ENCODE assay signal across 40 cellular contexts in the genomic region with DNA sequence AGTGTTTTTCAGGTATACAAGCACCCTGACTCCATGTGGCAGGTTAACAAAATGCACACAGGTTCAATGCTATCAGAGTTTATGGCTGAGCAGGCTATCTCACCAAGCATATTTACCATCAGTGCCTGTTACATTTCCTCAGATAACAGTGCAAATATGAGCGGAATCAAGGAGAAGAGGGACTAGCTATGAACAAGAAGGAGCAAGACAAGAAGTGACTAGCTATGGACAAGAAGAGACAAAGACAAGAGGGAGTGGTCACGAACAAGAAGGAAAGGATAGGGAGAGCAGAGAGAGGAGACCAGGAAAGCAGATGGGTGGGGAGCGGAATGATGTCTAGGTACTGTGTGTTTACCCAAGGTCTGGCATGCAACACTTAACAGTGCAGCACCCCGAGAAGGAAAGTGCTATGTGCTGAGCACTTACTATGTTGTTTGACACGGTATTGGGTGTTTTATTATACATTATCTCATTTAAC. TPM values are rescaled to one million over a fixed set of nuclear protein-coding genes. Genes with fewer than 3 reads are reported as not detected.
DNase-seq lines count a peak whose midpoint lies in the region; ATAC-seq, FAIRE-seq and TF ChIP-seq lines count a peak whose summit lies in the region.
"Had no signal": no experiment of that assay in that cellular context is flagged by ENCODE, and none has a peak within 500 bp of the region (broad histone marks: within the 10 kb centered on the region; RNA-seq: fewer than 3 reads in every experiment).

No MANE protein-coding gene starts in this region.

- POLR2A ChIA-PET in PC-3 (lab: Charles Lee; ENCODE audit: unreplicated experiment): no interaction called here

- DNase-seq in GM23338 (ENCODE audit: low spot score) (no peak), PC-3 (no peak), memory B cell (ENCODE audit: low spot score in 2 of 2) (no peak), RCC 7860 (ENCODE audit: low spot score) (no peak), GM19238 (ENCODE audit: insufficient read length, low spot score) (no peak), GM20000 (ENCODE audit: low spot score) (no peak)
- no peak for DNase-seq in stimulated activated naive CD8-positive, alpha-beta T cell treated with anti-CD3 and anti-CD28 coated beads, Interleukin-15, Interleukin-2, amounts not matched to agents 100 U/mL and 50 U/mL, for 24 hours
- DNase-seq: activated CD4-positive, alpha-beta T cell treated with anti-CD3 and anti-CD28 coated beads for 48 hours; activated CD8-positive, alpha-beta memory T cell treated with anti-CD3 and anti-CD28 coated beads for 24 hours; activated effector memory CD4-positive, alpha-beta T cell treated with anti-CD3 and anti-CD28 coated beads, Interleukin-2, amount 50 U/mL, for 16 hours; activated T-cell treated with anti-CD3 and anti-CD28 coated beads for 4 hours; CD8-positive, alpha-beta memory T cell; DMS 273 treated with DMSO at 0.1 percent for 48 hours; GOT3; hypothalamus; left cardiac atrium; mesenchymal stem cell; NCI-H1092; NCI-H1694; NCI-H2171; stimulated activated CD4-positive, alpha-beta T cell treated with anti-CD3 and anti-CD28 coated beads, Interleukin-1b, Interleukin-23, amount 100 ng/mL, for 48 hours; stimulated activated naive CD4-positive, alpha-beta T cell treated with Interleukin-2 at 50 U/mL for 16 hours; T-helper 2 cell; WERI-Rb-1 had no signal

- no peaks in the 10 kb centered on the region for H3K9me2 ChIP-seq in GM23338 (ENCODE audit: insufficient read depth)
- H3K9me2 ChIP-seq in PC-3 (replicated peaks; ENCODE audit: low read length): no peaks in the 10 kb centered on the region

- H3K9me3 ChIP-seq in PC-3 (ENCODE audit: low read length) (no peaks in the 10 kb centered on the region), endocrine pancreas (ENCODE audit: control insufficient read depth, low read length) (no peaks in the 10 kb centered on the region)
- H3K9me3 ChIP-seq: right atrium auricular region had no signal

- no peak for FAIRE-seq in RCC 7860 (lab: Jason Lieb, UNC)
- FAIRE-seq: astrocyte, K562 had no signal

- H4K20me1 ChIP-seq in GM23338 (replicated peaks; ENCODE audit: insufficient read depth) (no peaks in the 10 kb centered on the region), PC-3 (ENCODE audit: low read length) (no peaks in the 10 kb centered on the region)

- ATAC-seq in GM23338 (peak; percentile 47; the same call in 2 of the 3 replicates), PC-3 (peak; percentile 18), memory B cell (ENCODE audit: low read depth) (no peak)
- no peak for ATAC-seq in stimulated activated naive CD8-positive, alpha-beta T cell treated with anti-CD3 and anti-CD28 coated beads, Interleukin-15, Interleukin-2, amounts not matched to agents 100 U/mL and 50 U/mL, for 24 hours
- ATAC-seq: K562, left cardiac atrium, Right ventricle myocardium inferior, SK-N-SH treated with all-trans-retinoic acid at 6 μM for 48 hours had no signal

- H3F3A ChIP-seq in GM23338 (replicated peaks; ENCODE audit: low read depth): no peaks in the 10 kb centered on the region
- H3F3A ChIP-seq in PC-3 (ENCODE audit: low read length, unreplicated experiment): no peaks in the 10 kb centered on the region

- H3K4me3 ChIP-seq in GM23338: no peak overlapping the region
- no peak overlapping the region for H3K4me3 ChIP-seq in PC-3 (ENCODE audit: low read length)
- peak overlapping the region; percentile 11 for H3K4me3 ChIP-seq in endocrine pancreas (ENCODE audit: control insufficient read depth, insufficient read depth, low read length)
- H3K4me3 ChIP-seq: K562, neural progenitor cell, right atrium auricular region had no signal

- H3K27me3 ChIP-seq in GM23338 (ENCODE audit: insufficient read depth): no peaks in the 10 kb centered on the region
- no peaks in the 10 kb centered on the region for H3K27me3 ChIP-seq in PC-3 (ENCODE audit: low read length)
- H3K27me3 ChIP-seq in endocrine pancreas (ENCODE audit: control insufficient read depth, insufficient read depth, low read length): no peaks in the 10 kb centered on the region
- H3K27me3 ChIP-seq: neural progenitor cell, right atrium auricular region had no signal

- H3K4me2 ChIP-seq in GM23338: no peak overlapping the region
- no peak overlapping the region for H3K4me2 ChIP-seq in PC-3 (ENCODE audit: low read length)
- H3K4me2 ChIP-seq: neural progenitor cell had no signal

- CTCF ChIA-PET in PC-3 (lab: Charles Lee): no interaction called here

- no peak overlapping the region for H3K27ac ChIP-seq in GM23338 (ENCODE audit: low read depth)
- H3K27ac ChIP-seq in PC-3 (ENCODE audit: low read length): no peak overlapping the region
- H3K27ac ChIP-seq: neural progenitor cell, parathyroid adenoma, right atrium auricular region, WERI-Rb-1 had no signal

- TF ChIP-seq CTCF in GM23338 (conservative IDR thresholded peaks at IDR 0.05; ENCODE audit: low read depth in 2 of 2) (no peak), PC-3 (conservative IDR thresholded peaks at IDR 0.05; ENCODE audit: low read depth, low read length) (no peak), GM20000 (IDR thresholded peaks at IDR 0.05; ENCODE audit: extremely low read depth, missing control alignments) (no peak)

- H3K9me3 Mint-ChIP-seq in GM23338 (no peaks in the 10 kb centered on the region), memory B cell (peaks cover 4% of the 10 kb centered on the region)
- H3K9me3 Mint-ChIP-seq: CD8-positive, alpha-beta memory T cell; central memory CD8-positive, alpha-beta T cell; neural progenitor cell had no signal

- H3K9ac ChIP-seq in PC-3 (ENCODE audit: low read length) (no peak overlapping the region), endocrine pancreas (ENCODE audit: control insufficient read depth, insufficient read depth, low read length) (no peak overlapping the region)
- H3K9ac ChIP-seq: neural progenitor cell, parathyroid adenoma had no signal

- H3K27me3 Mint-ChIP-seq in GM23338 (ENCODE audit: insufficient read depth, low read depth, poor library complexity): no peaks in the 10 kb centered on the region
- H3K27me3 Mint-ChIP-seq in memory B cell: no peaks in the 10 kb centered on the region

- H3K4me1 ChIP-seq in GM23338 (ENCODE audit: insufficient read depth) (0 out of 2 replicates have a peak, but pooled peaks cover 4% of the 10 kb centered on the region), PC-3 (ENCODE audit: insufficient read depth, low read length) (no peaks in the 10 kb centered on the region), endocrine pancreas (ENCODE audit: control insufficient read depth, insufficient read depth, low read length) (no peaks in the 10 kb centered on the region)
- H3K4me1 ChIP-seq: neural progenitor cell, parathyroid adenoma, right atrium auricular region had no signal

- no peaks in the 10 kb centered on the region for H3K36me3 Mint-ChIP-seq in GM23338 (ENCODE audit: low read depth)
- H3K36me3 Mint-ChIP-seq in memory B cell: peaks cover 4% of the 10 kb centered on the region
- H3K36me3 Mint-ChIP-seq: activated naive CD8-positive, alpha-beta T cell; CD8-positive, alpha-beta memory T cell; neural progenitor cell had no signal

- H3K4me3 Mint-ChIP-seq in GM23338 (no peak overlapping the region), memory B cell (no peak overlapping the region)
- H3K4me3 Mint-ChIP-seq: activated naive CD8-positive, alpha-beta T cell; CD8-positive, alpha-beta memory T cell; central memory CD8-positive, alpha-beta T cell; neural progenitor cell had no signal

- H3K4me1 Mint-ChIP-seq in GM23338 (peaks cover 10% of the 10 kb centered on the region), memory B cell (peaks cover 33% of the 10 kb centered on the region)
- H3K4me1 Mint-ChIP-seq: CD8-positive, alpha-beta memory T cell; central memory CD8-positive, alpha-beta T cell; neural progenitor cell had no signal

- H3K27ac Mint-ChIP-seq in GM23338 (no peak overlapping the region; the same call in 1 of the 2 replicates), memory B cell (peak overlapping the region; percentile 28)
- H3K27ac Mint-ChIP-seq: activated naive CD8-positive, alpha-beta T cell; CD8-positive, alpha-beta memory T cell; neural progenitor cell had no signal

- intact Hi-C loops in PC-3 (cut with micrococcal nuclease): no loop called here

- no TSS peak for BruUV-seq in PC-3 (replicated peaks; lab: Mats Ljungman, UMichigan)

- H3K36me3 ChIP-seq in GM23338 (ENCODE audit: insufficient read depth): no peaks in the 10 kb centered on the region
- no peaks in the 10 kb centered on the region; the same call in 1 of the 2 replicates for H3K36me3 ChIP-seq in PC-3 (ENCODE audit: low read depth, low read length)
- H3K36me3 ChIP-seq in endocrine pancreas (ENCODE audit: control insufficient read depth, insufficient read depth, low read length): no peaks in the 10 kb centered on the region
- H3K36me3 ChIP-seq: neural progenitor cell, right atrium auricular region, WERI-Rb-1 had no signal

- H2AFZ ChIP-seq in GM23338 (no peak overlapping the region), PC-3 (ENCODE audit: low read length) (no peak overlapping the region)
- H2AFZ ChIP-seq: neural progenitor cell, parathyroid adenoma had no signal

- H3K79me2 ChIP-seq in GM23338 (replicated peaks; ENCODE audit: insufficient read depth) (no peaks in the 10 kb centered on the region), PC-3 (ENCODE audit: low read length) (no peaks in the 10 kb centered on the region)
- H3K79me2 ChIP-seq: parathyroid adenoma had no signal

TF ChIP-seq in GM23338, 12 proteins besides CTCF, POLR2A, EP300 and RAD21 (continues in another document):
- TF ChIP-seq STAT1 (IDR thresholded peaks at IDR 0.05; ENCODE audit: unreplicated experiment) (no peak), EZH2phosphoT487 (IDR thresholded peaks at IDR 0.05; ENCODE audit: unreplicated experiment) (no peak), EZH2 (IDR thresholded peaks at IDR 0.05; ENCODE audit: low read depth, unreplicated experiment) (no peak), NANOG (IDR thresholded peaks at IDR 0.05; ENCODE audit: borderline replicate concordance) (no peak), POLR2AphosphoS5 (IDR thresholded peaks at IDR 0.05; ENCODE audit: low read depth) (no peak)

RNA-seq across cellular contexts. Expression of gene ILDR1, which starts 8.6 kb away (rescaled TPM):
- 0.97 and 1.2 TPM in 2 replicates for total RNA-seq in GM23338 (2014; rRNA removed; shearing (Covaris generic))
- 0.16 and 0.66 TPM in 2 replicates for polyA plus RNA-seq in GM23338 (2016; fragmentation: Nextera tagmentation; extraction: Ambion mirVana)
- total RNA-seq in PC-3 (2014; rRNA removed): 4.8 and 5.6 TPM in 2 replicates
- total RNA-seq: astrocyte; CD8-positive, alpha-beta memory T cell; dermis microvascular lymphatic vessel endothelial cell; left cardiac atrium; myocyte; right atrium auricular region; temporal lobe had no signal
- polyA plus RNA-seq: AG04450; BJ; CD8-positive, alpha-beta memory T cell; K562 had no signal

RNA-seq across cellular contexts. Expression of gene CD86, which starts 41.7 kb away (rescaled TPM):
- 0.97 TPM in 1 of 2 replicates, not detected in the other for total RNA-seq in GM23338 (2014; rRNA removed; shearing (Covaris generic))
- not detected in 2 replicates for polyA plus RNA-seq in GM23338 (2016; fragmentation: Nextera tagmentation; extraction: Ambion mirVana)
- total RNA-seq in PC-3 (2014; rRNA removed): 0.07 TPM in 1 of 2 replicates, not detected in the other
- total RNA-seq: astrocyte, dermis microvascular lymphatic vessel endothelial cell, myocyte, NCI-H460 had no signal
- polyA plus RNA-seq: AG04450; BJ; CD8-positive, alpha-beta memory T cell; K562 had no signal

Comparison
In these comparisons a context has a peak if more than half of its experiments do, and no peak if none do; other contexts are left out.
1. ATAC-seq: peak in GM23338 (single experiment) and PC-3 (single experiment); none in memory B cell (single experiment) and stimulated activated naive CD8-positive, alpha-beta T cell treated with anti-CD3 and anti-CD28 coated beads, Interleukin-15, Interleukin-2, amounts not matched to agents 100 U/mL and 50 U/mL, for 24 hours (single experiment).